In genomic region chr3:473284-473800, GRCh38 we compare ENCODE assay signal across 23 cellular contexts.
DNase-seq lines count a peak whose midpoint lies in the region; ATAC-seq and TF ChIP-seq lines count a peak whose summit lies in the region.
"Had no signal": no experiment of that assay in that cellular context is flagged by ENCODE, and none has a peak within 500 bp of the region (broad histone marks: within the 10 kb centered on the region; RNA-seq: fewer than 3 reads in every experiment).

No MANE protein-coding gene starts in this region.

- intact Hi-C loops in posterior cingulate gyrus (cut with DNase I) = no loop called here

- peaks cover 18% of the 10 kb centered on the region for H3K9me3 Mint-ChIP-seq in nephron progenitor cell

- H3K4me3 Mint-ChIP-seq in nephron progenitor cell = no peak overlapping the region
- H3K4me3 Mint-ChIP-seq: B cell; CD8-positive, alpha-beta T cell had no signal

- H3K36me3 Mint-ChIP-seq in nephron progenitor cell (ENCODE audit: low read depth) = no peaks in the 10 kb centered on the region
- H3K36me3 Mint-ChIP-seq: CD8-positive, alpha-beta T cell had no signal

- H3K27ac Mint-ChIP-seq in nephron progenitor cell = no peak overlapping the region
- H3K27ac Mint-ChIP-seq: B cell; CD8-positive, alpha-beta T cell had no signal

- ATAC-seq in HG02588 (IDR thresholded peaks at IDR 0.05; ENCODE audit: unreplicated experiment) (peak; percentile 69), HG02885 (IDR thresholded peaks at IDR 0.05; ENCODE audit: poor library complexity, unreplicated experiment) (peak; percentile 45)
- ATAC-seq: CD8-positive, alpha-beta T cell; Panc1 had no signal

- H3K4me1 Mint-ChIP-seq in nephron progenitor cell = no peaks in the 10 kb centered on the region
- H3K4me1 Mint-ChIP-seq: B cell had no signal

- H3K4me3 ChIP-seq in GM12865 (ENCODE audit: low read depth, low read length) (no peak overlapping the region), epithelial cell of proximal tubule (ENCODE audit: low read depth, low read length) (no peak overlapping the region)
- H3K4me3 ChIP-seq: SK-N-MC had no signal

- peaks cover 4% of the 10 kb centered on the region for H3K27me3 Mint-ChIP-seq in nephron progenitor cell (ENCODE audit: low read depth, poor library complexity)
- H3K27me3 Mint-ChIP-seq: B cell had no signal

- DNase-seq in GM12865 (ENCODE audit: low read depth) = peak; percentile 23
- peak; percentile 77 for DNase-seq in epithelial cell of proximal tubule (ENCODE audit: low read depth)
- no peak for DNase-seq in posterior cingulate gyrus
- no peak for DNase-seq in stimulated activated CD4-positive, alpha-beta T cell treated with anti-CD3 and anti-CD28 coated beads, Interleukin-1b, Interleukin-23, amount 100 ng/mL, for 48 hours
- DNase-seq in cerebellum (ENCODE audit: low spot score) = no peak
- no peak for DNase-seq in nephron progenitor cell
- DNase-seq: Caco-2; CD8-positive, alpha-beta T cell; HCEC 1CT; IMR-90; KG1; NCI-H1092; NCI-H1417 treated with DMSO at 0.1 percent for 48 hours; NCI-H1694 treated with DMSO at 0.1 percent for 48 hours; NCI-H2081; NCI-H2227 treated with DMSO at 0.1 percent for 48 hours; NCI-H526 treated with DMSO at 0.1 percent for 48 hours; SHP77 had no signal

- TF ChIP-seq CTCF in GM12865 (IDR thresholded peaks at IDR 0.05; ENCODE audit: insufficient read depth, low read depth, low read length, missing control alignments) = no peak
- TF ChIP-seq CTCF in epithelial cell of proximal tubule (conservative IDR thresholded peaks at IDR 0.05; ENCODE audit: low read depth, low read length) = no peak
- TF ChIP-seq CTCF in nephron progenitor cell (IDR thresholded peaks at IDR 0.05) = no peak

Comparison
In these comparisons a context has a peak if more than half of its experiments do, and no peak if none do; other contexts are left out.
1. DNase-seq: peak in GM12865 (single experiment) and epithelial cell of proximal tubule (single experiment); none in posterior cingulate gyrus (0 of 10), stimulated activated CD4-positive, alpha-beta T cell treated with anti-CD3 and anti-CD28 coated beads, Interleukin-1b, Interleukin-23, amount 100 ng/mL, for 48 hours (single experiment), cerebellum (single experiment) and nephron progenitor cell (single experiment).